8 cellular contexts compared by ENCODE assay signal in genomic region chr7:150368884-150369739, GRCh38. TPM values are rescaled to one million over a fixed set of nuclear protein-coding genes. Genes with fewer than 3 reads are reported as not detected.
DNase-seq lines count a peak whose midpoint lies in the region; ATAC-seq and TF ChIP-seq lines count a peak whose summit lies in the region.

No MANE protein-coding gene starts in this region.

- H3K4me3 ChIP-seq in retinal pigment epithelial cell (ENCODE audit: low read length), result peak overlapping the region; percentile 82

- intact Hi-C loops in left ventricle myocardium superior (cut with micrococcal nuclease), result no loop called here

- DNase-seq in Caki2 (ENCODE audit: low read depth) (peak; percentile 72), SK-N-DZ (ENCODE audit: low spot score) (peak; percentile 82), anterior cingulate cortex (lab: John Stamatoyannopoulos, UW) (peak in 45 of 58 donors; percentile 26 to 88 (median 72)), left ventricle myocardium superior (peak; percentile 82), retinal pigment epithelial cell (ENCODE audit: low read depth) (peak; percentile 48), NCI-H2196 (lab: John Stamatoyannopoulos, UW; ENCODE audit: unreplicated experiment) (no peak)

- ATAC-seq in GM19455 (IDR thresholded peaks at IDR 0.05; ENCODE audit: unreplicated experiment) (peak; percentile 18), HG03571 (IDR thresholded peaks at IDR 0.05; ENCODE audit: unreplicated experiment) (peak; percentile 42), left ventricle myocardium superior (peak; percentile 67)

- in situ Hi-C loops in Caki2 (cut with HindIII; ENCODE audit: low pct_unique_long_range_greater_than_20kb, low sequenced_read_pairs), result no loop called here

- no peak for TF ChIP-seq CTCF in retinal pigment epithelial cell (conservative IDR thresholded peaks at IDR 0.05; ENCODE audit: low read depth, low read length)

RNA-seq across cellular contexts. Expression of gene REPIN1, which starts 0.5 kb away (rescaled TPM):
- 86.1 and 89.8 TPM in 2 replicates for total RNA-seq in Caki2 (2014; rRNA removed; shearing (Covaris generic); ENCODE audit: low replicate concordance)
- polyA plus RNA-seq in SK-N-DZ (2014; cell fraction: cytosol; rRNA removed), result 153 and 165 TPM in 2 replicates
- 147 and 176 TPM in 2 replicates for polyA plus RNA-seq in SK-N-DZ (2014; cell fraction: nucleus; rRNA removed)
- total RNA-seq in left ventricle myocardium superior, result 131 TPM

RNA-seq across cellular contexts. Expression of gene ZNF775, which starts 10.0 kb away (rescaled TPM):
- total RNA-seq in Caki2 (2014; rRNA removed; shearing (Covaris generic); ENCODE audit: low replicate concordance), result 8.6 and 10.2 TPM in 2 replicates
- polyA plus RNA-seq in SK-N-DZ (2014; cell fraction: cytosol; rRNA removed), result 16.4 and 25.1 TPM in 2 replicates
- 18.4 and 21.0 TPM in 2 replicates for polyA plus RNA-seq in SK-N-DZ (2014; cell fraction: nucleus; rRNA removed)
- 3.0 TPM for total RNA-seq in left ventricle myocardium superior

RNA-seq across cellular contexts. Expression of gene RARRES2, which starts 27.7 kb away (rescaled TPM):
- total RNA-seq in Caki2 (2014; rRNA removed; shearing (Covaris generic); ENCODE audit: low replicate concordance), result 2.7 and 10.6 TPM in 2 replicates
- 46.2 and 52.4 TPM in 2 replicates for polyA plus RNA-seq in SK-N-DZ (2014; cell fraction: cytosol; rRNA removed)
- 69.4 and 86.4 TPM in 2 replicates for polyA plus RNA-seq in SK-N-DZ (2014; cell fraction: nucleus; rRNA removed)
- total RNA-seq in left ventricle myocardium superior, result 18.7 TPM

RNA-seq across cellular contexts. Expression of gene ACTR3C, which starts 45.8 kb away (rescaled TPM):
- 3.7 and 23.0 TPM in 2 replicates for total RNA-seq in Caki2 (2014; rRNA removed; shearing (Covaris generic); ENCODE audit: low replicate concordance)
- 3.4 TPM in 1 of 2 replicates, not detected in the other for polyA plus RNA-seq in SK-N-DZ (2014; cell fraction: cytosol; rRNA removed)
- polyA plus RNA-seq in SK-N-DZ (2014; cell fraction: nucleus; rRNA removed), result 0.26 and 1.4 TPM in 2 replicates
- total RNA-seq in left ventricle myocardium superior, result 4.0 TPM

RNA-seq across cellular contexts. Expression of gene LRRC61, which starts 46.0 kb away (rescaled TPM):
- 53.9 and 54.9 TPM in 2 replicates for total RNA-seq in Caki2 (2014; rRNA removed; shearing (Covaris generic); ENCODE audit: low replicate concordance)
- polyA plus RNA-seq in SK-N-DZ (2014; cell fraction: cytosol; rRNA removed), result 87.8 and 98.1 TPM in 2 replicates
- 56.6 and 67.9 TPM in 2 replicates for polyA plus RNA-seq in SK-N-DZ (2014; cell fraction: nucleus; rRNA removed)
- 3.7 TPM for total RNA-seq in left ventricle myocardium superior
